Comparison of ENCODE assay signal across 8 cellular contexts in the genomic region with DNA sequence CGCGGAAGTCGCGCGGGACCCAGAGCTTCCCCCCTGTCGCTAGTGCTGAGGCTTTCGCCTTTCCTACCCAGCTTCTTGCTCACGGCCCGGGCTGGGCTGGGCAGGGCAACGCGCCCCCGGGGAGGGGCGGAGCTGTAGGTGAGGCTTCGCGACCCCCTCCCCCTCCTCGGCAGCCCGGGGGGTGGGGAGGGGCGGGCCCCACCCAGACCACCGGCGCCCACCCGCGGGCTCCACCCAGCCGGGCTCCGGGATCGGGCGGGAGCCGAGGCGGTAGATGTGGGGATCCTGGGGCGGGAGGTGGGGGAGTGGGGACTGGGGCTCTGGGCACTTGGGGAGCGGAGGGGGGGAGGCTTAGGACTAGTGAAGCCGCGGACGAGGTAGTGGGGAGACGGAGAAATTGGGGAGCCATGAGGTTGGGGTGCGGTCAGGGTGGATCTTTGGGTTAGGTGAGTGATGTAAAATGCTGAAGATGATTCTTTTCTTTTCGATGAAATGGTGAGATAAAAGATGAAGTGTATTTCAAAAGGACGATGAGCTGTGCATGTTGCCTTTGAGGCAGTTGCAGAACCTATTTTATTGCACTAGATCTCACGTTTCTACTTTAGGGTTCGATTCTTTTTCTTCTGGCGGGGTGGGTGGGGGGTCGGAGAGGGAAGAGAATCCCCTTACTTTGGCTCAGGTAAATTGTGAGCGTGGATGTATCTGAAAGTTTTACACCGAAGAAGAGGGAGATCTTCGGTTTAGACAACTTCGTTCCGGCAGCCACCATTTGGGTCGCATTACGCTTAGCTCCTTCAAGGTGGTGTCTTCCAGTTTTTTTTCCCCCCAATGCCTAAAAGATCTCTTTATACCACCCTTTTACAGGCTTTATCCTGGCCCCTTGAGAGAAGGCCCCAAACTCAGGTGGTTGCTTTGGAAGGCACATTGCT. TPM values are rescaled to one million over a fixed set of nuclear protein-coding genes. Genes with fewer than 3 reads are reported as not detected.
DNase-seq lines count a peak whose midpoint lies in the region; ATAC-seq lines count a peak whose summit lies in the region.

No MANE protein-coding gene starts in this region.

- WGBS in ectodermal cell, 2 experiments: 1% methylated on average over 47 to 48 of the region's 48 CpGs
- WGBS in mesenchymal stem cell: 1% methylated on average over 39 of the region's 48 CpGs
- WGBS in thymus: 4% methylated on average over 48 of the region's 48 CpGs

- H4K8ac ChIP-seq in mesenchymal stem cell (ENCODE audit: low read length): peak overlapping the region; percentile 19

- H3K4ac ChIP-seq in mesenchymal stem cell (ENCODE audit: low read depth in 1 of 2, low read length in 2 of 2): peak overlapping the region; percentile 28 to 91

- peak overlapping the region; percentile 13 to 25 for H3K14ac ChIP-seq in mesenchymal stem cell (ENCODE audit: low read length in 2 of 2)

- H3K4me3 ChIP-seq in ectodermal cell (ENCODE audit: insufficient read depth, low read depth, low read length) (peak overlapping the region; percentile 84), mesenchymal stem cell (ENCODE audit: insufficient read depth in 1 of 2, low read depth in 1 of 2, low read length in 2 of 2) (peak overlapping the region; percentile 86 to 90), thymus (ENCODE audit: low read length) (peak overlapping the region; percentile 94)

- H3K9me3 ChIP-seq in ectodermal cell (ENCODE audit: control insufficient read depth, low read length): no peaks in the 10 kb centered on the region
- H3K9me3 ChIP-seq in mesenchymal stem cell (ENCODE audit: control insufficient read depth, low read length): no peaks in the 10 kb centered on the region
- H3K9me3 ChIP-seq in thymus (ENCODE audit: control insufficient read depth): no peaks in the 10 kb centered on the region

- H3K23ac ChIP-seq in mesenchymal stem cell (ENCODE audit: low read length in 2 of 2): peak overlapping the region in 1 of 2 experiments; percentile 73

- peak overlapping the region; percentile 99 for H3K9ac ChIP-seq in mesenchymal stem cell (ENCODE audit: low read length)

- intact Hi-C loops in Right ventricle myocardium inferior (cut with DNase I) (loop anchor here (5.0 kb wide), 2 partner anchors 101 to 601 kb away; partner anchors contain the start of gene FBXL14), cardiac septum (cut with DNase I) (loop anchor here (2.0 to 5.0 kb wide), 2 partner anchors 43 to 601 kb away; partner anchors contain the start of genes FBXL14 and RAD52)

- H3K36me3 ChIP-seq in ectodermal cell (ENCODE audit: control insufficient read depth, insufficient read depth, low read length) (no peaks in the 10 kb centered on the region), mesenchymal stem cell (ENCODE audit: control insufficient read depth in 1 of 2, insufficient read depth in 2 of 2, low read depth in 1 of 2, low read length in 2 of 2) (no peaks in the 10 kb centered on the region), thymus (ENCODE audit: control insufficient read depth, insufficient read depth) (no peaks in the 10 kb centered on the region)

- H2AFZ ChIP-seq in mesenchymal stem cell (ENCODE audit: low read depth, low read length): peak overlapping the region; percentile 72

- ATAC-seq in Right ventricle myocardium inferior (peak; percentile 24), HG03520 (IDR thresholded peaks at IDR 0.05; ENCODE audit: unreplicated experiment) (peak; percentile 33)

- H3K4me2 ChIP-seq in mesenchymal stem cell (ENCODE audit: low read length, poor library complexity, severe bottlenecking): peak overlapping the region; percentile 95

- H3K4me1 ChIP-seq in ectodermal cell (ENCODE audit: control insufficient read depth, insufficient read depth, low read length) (peaks cover 13% of the 10 kb centered on the region), mesenchymal stem cell (ENCODE audit: control insufficient read depth, insufficient read depth, low read depth, low read length) (peaks cover 3% of the 10 kb centered on the region), thymus (ENCODE audit: control insufficient read depth, insufficient read depth, low read length) (peaks cover 8% of the 10 kb centered on the region)

- peaks cover 15% of the 10 kb centered on the region for H3K79me1 ChIP-seq in mesenchymal stem cell (replicated peaks; ENCODE audit: low read length, poor library complexity, severe bottlenecking)

- peak overlapping the region; percentile 27 for H2BK120ac ChIP-seq in mesenchymal stem cell (ENCODE audit: low read depth, low read length)

- H3K27ac ChIP-seq in ectodermal cell (ENCODE audit: insufficient read depth, low read depth, low read length, poor library complexity, severe bottlenecking) (peak overlapping the region; percentile 44), mesenchymal stem cell (ENCODE audit: low read length, poor library complexity, severe bottlenecking) (no peak overlapping the region), thymus (ENCODE audit: low read depth) (peak overlapping the region; percentile 95)

- no peak overlapping the region for H2BK12ac ChIP-seq in mesenchymal stem cell (ENCODE audit: low read length in 2 of 2)

- DNase-seq in Right ventricle myocardium inferior (ENCODE audit: missing footprints) (no peak), cardiac septum (ENCODE audit: low spot score) (no peak), SK-N-DZ (ENCODE audit: low spot score) (peak; percentile 23), mesenchymal stem cell (peak; percentile 32), GDM1 (lab: John Stamatoyannopoulos, UW) (no peak)

- H2AK5ac ChIP-seq in mesenchymal stem cell (ENCODE audit: low read length, severe bottlenecking): no peak overlapping the region

- peak overlapping the region; percentile 73 to 81 for H3K18ac ChIP-seq in mesenchymal stem cell (ENCODE audit: low read depth in 1 of 2, low read length in 2 of 2)

- H2BK15ac ChIP-seq in mesenchymal stem cell (ENCODE audit: low read depth, poor library complexity, severe bottlenecking): peak overlapping the region; percentile 63

- H3K27me3 ChIP-seq in ectodermal cell (ENCODE audit: control insufficient read depth, insufficient read depth, low read length, poor library complexity, severe bottlenecking) (no peaks in the 10 kb centered on the region), mesenchymal stem cell (ENCODE audit: control insufficient read depth in 1 of 2, insufficient read depth in 1 of 2, low read length in 2 of 2) (no peaks in the 10 kb centered on the region), thymus (ENCODE audit: control insufficient read depth, insufficient read depth) (no peaks in the 10 kb centered on the region)

- H4K91ac ChIP-seq in mesenchymal stem cell (ENCODE audit: low read length): peak overlapping the region; percentile 89

- H2BK5ac ChIP-seq in mesenchymal stem cell (ENCODE audit: low read depth, low read length, poor library complexity, severe bottlenecking): no peak overlapping the region

RNA-seq across cellular contexts. Expression of gene ERC1, which starts 0.6 kb away (rescaled TPM):
- total RNA-seq in Right ventricle myocardium inferior (43.1 TPM), cardiac septum (56.9 TPM)
- polyA plus RNA-seq in SK-N-DZ (2014; cell fraction: cytosol; rRNA removed): 5.4 and 7.0 TPM in 2 replicates
- polyA plus RNA-seq in SK-N-DZ (2014; cell fraction: nucleus; rRNA removed): 3.3 and 4.3 TPM in 2 replicates
- 21.0 TPM for polyA plus RNA-seq in ectodermal cell (2013, experiment 1 of 4)
- 25.5 TPM for polyA plus RNA-seq in ectodermal cell (2013, experiment 2 of 4)
- 14.7 TPM for polyA plus RNA-seq in ectodermal cell (2013, experiment 3 of 4)
- 17.9 TPM for polyA plus RNA-seq in ectodermal cell (2013, experiment 4 of 4)
- 19.8 TPM for polyA plus RNA-seq in mesenchymal stem cell (2013, experiment 1 of 2)
- polyA plus RNA-seq in mesenchymal stem cell (2013, experiment 2 of 2): 17.9 TPM
- polyA plus RNA-seq in thymus: 4.2 TPM

RNA-seq across cellular contexts. Expression of gene RAD52, which starts 42.1 kb away (rescaled TPM):
- total RNA-seq in Right ventricle myocardium inferior: 7.1 TPM
- 9.2 TPM for total RNA-seq in cardiac septum
- polyA plus RNA-seq in SK-N-DZ (2014; cell fraction: cytosol; rRNA removed): 18.9 and 24.8 TPM in 2 replicates
- 81.6 and 104 TPM in 2 replicates for polyA plus RNA-seq in SK-N-DZ (2014; cell fraction: nucleus; rRNA removed)
- polyA plus RNA-seq in ectodermal cell (2013, experiment 1 of 4): 35.4 TPM
- 26.7 TPM for polyA plus RNA-seq in ectodermal cell (2013, experiment 2 of 4)
- 25.8 TPM for polyA plus RNA-seq in ectodermal cell (2013, experiment 3 of 4)
- 33.2 TPM for polyA plus RNA-seq in ectodermal cell (2013, experiment 4 of 4)
- polyA plus RNA-seq in mesenchymal stem cell (2013, experiment 1 of 2): 4.0 TPM
- 4.5 TPM for polyA plus RNA-seq in mesenchymal stem cell (2013, experiment 2 of 2)
- polyA plus RNA-seq in thymus: 13.3 TPM

Comparison
In these comparisons a context has a peak if more than half of its experiments do, and no peak if none do; other contexts are left out.
1. DNase-seq: peak in SK-N-DZ (single experiment) and mesenchymal stem cell (single experiment); none in Right ventricle myocardium inferior (single experiment), cardiac septum (single experiment) and GDM1 (single experiment).
2. Peak in every context shown above with its lines, with median percentiles within 50 percentile points of each other: H3K4me3 ChIP-seq.